In genomic region chr11:22302368-22302767, GRCh38 we compare ENCODE assay signal across 38 cellular contexts. TPM values are rescaled to one million over a fixed set of nuclear protein-coding genes. Genes with fewer than 3 reads are reported as not detected.
"Had no signal": no experiment of that assay in that cellular context is flagged by ENCODE, and none has a peak within 500 bp of the region (broad histone marks: within the 10 kb centered on the region; RNA-seq: fewer than 3 reads in every experiment).

No MANE protein-coding gene starts in this region.

- DNase-seq: Karpas-422, Kasumi-1, KBM-7, KG1, MG63, MM.1S, MV-4-11, NCI-H1048, NCI-H1092, NCI-H1092 treated with DMSO at 0.1 percent for 48 hours, NCI-H1105, NCI-H1105 treated with DMSO at 0.1 percent for 48 hours, NCI-H1417 treated with DMSO at 0.1 percent for 48 hours, NCI-H1436, NCI-H1436 treated with DMSO at 0.1 percent for 48 hours, NCI-H146, NCI-H1694, NCI-H1694 treated with DMSO at 0.1 percent for 48 hours, NCI-H187, NCI-H187 treated with DMSO at 0.1 percent for 48 hours, NCI-H1930, NCI-H2029, NCI-H2029 treated with DMSO at 0.1 percent for 48 hours, NCI-H2081, NCI-H2081 treated with DMSO at 0.1 percent for 48 hours, NCI-H2107, NCI-H2171, NCI-H2171 treated with DMSO at 0.1 percent for 48 hours, NCI-H2227 treated with DMSO at 0.1 percent for 48 hours, NCI-H226, NCI-H345, NCI-H446, NCI-H446 treated with DMSO at 0.1 percent for 48 hours had no signal

- H3K4me2 ChIP-seq: KMS-11 had no signal

- H3K9me3 ChIP-seq: MG63 had no signal

- H3K9ac ChIP-seq: KMS-11 had no signal

- H3K36me3 ChIP-seq: MG63 had no signal

- H3K27ac ChIP-seq: KMS-11 had no signal

- H3K27me3 ChIP-seq: MG63 had no signal

- H3K4me3 ChIP-seq: MG63 had no signal

RNA-seq across cellular contexts. Expression of gene SLC17A6, which starts 35.8 kb away (rescaled TPM):
- total RNA-seq: LHCN-M2, M059J, MCF 10A, NCI-H460 had no signal
